In the genomic region with DNA sequence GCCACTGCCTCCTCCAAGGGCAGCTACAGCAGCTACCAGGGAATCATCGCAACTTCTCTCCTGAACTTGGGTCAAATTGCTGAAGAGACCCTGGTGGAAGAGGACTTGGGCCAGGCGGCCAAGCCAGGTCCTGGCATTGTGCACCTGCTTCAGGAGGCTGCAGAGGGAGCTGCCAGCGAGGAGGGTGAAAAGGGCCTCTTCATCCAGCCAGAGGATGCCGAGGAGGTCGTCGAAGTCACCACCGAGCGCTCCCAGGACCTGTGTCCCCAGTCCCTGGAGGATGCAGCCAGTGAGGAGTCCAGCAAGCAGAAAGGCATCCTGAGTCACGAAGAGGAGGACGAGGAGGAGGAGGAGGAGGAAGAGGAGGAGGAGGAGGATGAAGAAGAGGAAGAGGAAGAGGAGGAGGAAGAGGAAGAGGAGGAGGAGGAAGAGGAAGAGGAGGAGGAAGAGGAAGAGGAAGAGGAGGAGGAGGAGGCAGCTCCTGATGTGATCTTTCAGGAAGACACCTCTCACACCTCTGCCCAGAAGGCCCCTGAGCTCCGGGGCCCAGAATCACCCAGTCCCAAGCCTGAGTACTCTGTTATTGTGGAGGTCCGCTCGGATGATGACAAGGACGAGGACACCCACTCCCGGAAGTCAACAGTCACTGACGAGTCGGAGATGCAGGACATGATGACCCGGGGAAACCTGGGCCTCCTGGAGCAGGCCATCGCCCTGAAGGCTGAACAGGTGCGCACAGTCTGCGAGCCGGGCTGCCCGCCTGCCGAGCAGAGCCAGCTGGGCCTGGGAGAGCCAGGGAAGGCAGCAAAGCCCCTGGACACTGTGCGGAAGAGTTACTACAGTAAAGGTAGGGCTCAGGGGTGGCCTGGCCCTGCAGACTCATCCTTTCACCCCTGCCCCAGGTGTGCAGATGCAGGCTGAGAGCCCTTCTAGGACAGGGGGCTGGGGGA, we compare ENCODE assay signal across 1 cellular context.
A peak's percentile ranks its signal among the peaks of the same experiment; 100 is the strongest.
TF ChIP-seq lines count a peak whose summit lies in the region.

No MANE protein-coding gene starts in this region.

TF ChIP-seq in K562, 482 proteins besides CTCF, POLR2A, EP300 and RAD21:
- TF ChIP-seq PREB (CRISPR knock-in tag; IDR thresholded peaks at IDR 0.05) (no peak), ZNF589 (CRISPR knock-in tag; IDR thresholded peaks at IDR 0.05; ENCODE audit: low read depth) (no peak), ZNF263 (CRISPR knock-in tag; IDR thresholded peaks at IDR 0.05; ENCODE audit: borderline replicate concordance) (peak; percentile 76), OTX1 (CRISPR knock-in tag; IDR thresholded peaks at IDR 0.05) (no peak), NR3C1 (CRISPR knock-in tag; IDR thresholded peaks at IDR 0.05) (no peak), E4F1 (CRISPR knock-in tag; IDR thresholded peaks at IDR 0.05; ENCODE audit: borderline replicate concordance) (no peak), EGR1 (conservative IDR thresholded peaks at IDR 0.05) (peak; percentile 33), ZNF780A (CRISPR knock-in tag; IDR thresholded peaks at IDR 0.05) (no peak), ZNF184 (CRISPR knock-in tag; IDR thresholded peaks at IDR 0.05) (no peak), ETV6 (IDR thresholded peaks at IDR 0.05; ENCODE audit: borderline replicate concordance in 1 of 2, low read depth in 2 of 2, low read length in 1 of 2) (peak in 1 of 2 experiments; percentile 44; a peak in 1 of 4 replicates), ETV6 (CRISPR knock-in tag; IDR thresholded peaks at IDR 0.05; ENCODE audit: borderline replicate concordance) (no peak), MYC (IDR thresholded peaks at IDR 0.05; ENCODE audit: low read depth, low read length) (no peak), MYC (CRISPR knock-in tag; IDR thresholded peaks at IDR 0.05; ENCODE audit: borderline replicate concordance, low read depth) (no peak), TARDBP (IDR thresholded peaks at IDR 0.05) (no peak), PTBP1 (IDR thresholded peaks at IDR 0.05; ENCODE audit: low read depth, low read length) (no peak), GABPB1 (CRISPR knock-in tag; IDR thresholded peaks at IDR 0.05) (no peak)
- TF ChIP-seq, protein P1, sequence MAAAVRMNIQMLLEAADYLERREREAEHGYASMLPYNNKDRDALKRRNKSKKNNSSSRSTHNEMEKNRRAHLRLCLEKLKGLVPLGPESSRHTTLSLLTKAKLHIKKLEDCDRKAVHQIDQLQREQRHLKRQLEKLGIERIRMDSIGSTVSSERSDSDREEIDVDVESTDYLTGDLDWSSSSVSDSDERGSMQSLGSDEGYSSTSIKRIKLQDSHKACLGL (CRISPR knock-in tag; IDR thresholded peaks at IDR 0.05; ENCODE audit: borderline replicate concordance, poor library complexity, severe bottlenecking), result no peak
